ENCODE assay signal across 1 cellular context in genomic region chr7:18667466-18667865, GRCh38.
TF ChIP-seq lines count a peak whose summit lies in the region.

No MANE protein-coding gene starts in this region.

TF ChIP-seq in SK-N-SH, 30 proteins besides CTCF, POLR2A, EP300 and RAD21 (continued from another document):
- TF ChIP-seq MAX (IDR thresholded peaks at IDR 0.05; ENCODE audit: low read depth): peak; percentile 73; the same call in 1 of the 2 replicates
- peak; percentile 65 for TF ChIP-seq POLR2AphosphoS5 (IDR thresholded peaks at IDR 0.05; ENCODE audit: low read depth, low read length)
